15 cellular contexts compared by ENCODE assay signal in the genomic region with DNA sequence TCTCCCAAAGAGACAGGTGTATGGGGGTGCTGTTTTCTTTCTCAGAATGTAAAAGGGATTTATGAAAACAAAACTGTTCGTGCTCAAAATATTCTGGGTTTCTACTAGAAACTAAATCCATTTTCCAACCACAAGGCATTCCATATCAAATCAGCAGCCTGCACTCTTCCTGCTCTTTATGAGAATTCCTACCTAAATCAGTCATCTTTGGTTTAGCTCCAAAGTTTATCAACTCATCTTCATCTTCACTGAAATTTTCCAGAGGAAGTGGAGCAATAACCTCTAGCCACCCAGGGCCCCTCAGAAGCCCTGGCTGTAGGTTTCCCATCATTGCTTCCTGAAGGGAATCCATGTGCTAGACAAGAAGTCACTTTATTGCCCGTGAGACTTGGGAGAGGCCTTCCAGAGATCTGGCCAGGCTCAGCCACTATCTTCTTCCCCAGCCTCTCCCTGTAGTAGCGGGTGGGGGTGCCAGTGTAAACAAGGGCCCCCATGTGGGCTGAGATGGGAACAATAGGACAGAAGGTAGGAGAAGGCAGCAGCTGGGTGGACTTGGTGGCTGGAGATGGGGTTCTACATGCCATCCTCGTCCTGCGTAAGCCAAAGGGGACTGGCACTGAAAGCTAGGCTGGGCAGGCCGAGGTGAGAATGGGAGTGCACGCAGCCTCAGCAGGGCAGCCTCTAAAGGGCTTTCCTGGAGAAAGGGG. TPM values are rescaled to one million over a fixed set of nuclear protein-coding genes. Genes with fewer than 3 reads are reported as not detected.
A peak's percentile ranks its signal among the peaks of the same experiment; 100 is the strongest.
DNase-seq lines count a peak whose midpoint lies in the region; ATAC-seq, FAIRE-seq and TF ChIP-seq lines count a peak whose summit lies in the region.
"Had no signal": no experiment of that assay in that cellular context is flagged by ENCODE, and none has a peak within 500 bp of the region (broad histone marks: within the 10 kb centered on the region; RNA-seq: fewer than 3 reads in every experiment).

No MANE protein-coding gene starts in this region.

- intact Hi-C loops in left lung (cut with DNase I) = loop anchor here in 1 of 2 donors (10.0 kb wide), 1 partner anchor 255 kb away; no protein-coding TSS in a partner anchor
- intact Hi-C loops in upper lobe of right lung (cut with DNase I) = loop anchor here (5.0 kb wide), 2 partner anchors 243 to 258 kb away; no protein-coding TSS in a partner anchor

- H2AFZ ChIP-seq in astrocyte (ENCODE audit: low read depth, low read length) = no peak overlapping the region

- DNase-seq in AG04450 (ENCODE audit: low read depth, low spot score) (peak; percentile 10), GM04504 (ENCODE audit: low read depth) (peak; percentile 76), astrocyte (ENCODE audit: low read depth) (peak; percentile 63), myocyte (ENCODE audit: low read depth) (peak; percentile 49), left lung (no peak), medulla oblongata (ENCODE audit: extremely low spot score) (no peak), NCI-H128 (lab: John Stamatoyannopoulos, UW; ENCODE audit: unreplicated experiment) (no peak), upper lobe of right lung (no peak)
- DNase-seq: activated T-cell treated with anti-CD3 and anti-CD28 coated beads, Interleukin-2, amount 50 U/mL, for 1 hour; MV-4-11; SJCRH30; stimulated activated CD4-positive, alpha-beta T cell treated with anti-CD3 and anti-CD28 coated beads, Interleukin-12 subunit alpha, Interleukin-12 subunit beta, amount 100 ng/mL, for 4 hours; WERI-Rb-1 had no signal

- CTCF ChIA-PET in AG04450 (lab: Charles Lee) = interaction anchor here (1.1 to 9.9 kb wide), 5 partner anchors 11 to 407 kb away, joined by 3 to 174 read pairs (median 4); partner anchors contain the start of gene B9D1

- no peak overlapping the region for H3K27ac Mint-ChIP-seq in astrocyte (ENCODE audit: unreplicated experiment)

- H3K4me3 ChIP-seq in AG04450 (ENCODE audit: low read depth, low read length) (no peak overlapping the region), astrocyte (ENCODE audit: insufficient read depth, low read depth, low read length) (no peak overlapping the region), left lung (no peak overlapping the region), upper lobe of right lung (no peak overlapping the region)
- H3K4me3 ChIP-seq: SJCRH30 had no signal

- H3K79me2 ChIP-seq in astrocyte (ENCODE audit: insufficient read depth, low read length) = no peaks in the 10 kb centered on the region

- no peak overlapping the region for H3K4me3 Mint-ChIP-seq in astrocyte (ENCODE audit: unreplicated experiment)

- H3K4me1 Mint-ChIP-seq in astrocyte (ENCODE audit: low read depth, unreplicated experiment) = peaks cover 4% of the 10 kb centered on the region

- no peak overlapping the region for H3K9ac ChIP-seq in astrocyte (ENCODE audit: low read length)

- H3K27me3 ChIP-seq in AG04450 (ENCODE audit: control insufficient read depth, insufficient read depth, low read length) = no peaks in the 10 kb centered on the region
- no peaks in the 10 kb centered on the region for H3K27me3 ChIP-seq in astrocyte (ENCODE audit: insufficient read depth, low read length)
- H3K27me3 ChIP-seq in left lung = no peaks in the 10 kb centered on the region
- H3K27me3 ChIP-seq in upper lobe of right lung = no peaks in the 10 kb centered on the region
- H3K27me3 ChIP-seq: SJCRH30 had no signal

- no peaks in the 10 kb centered on the region for H3K9me3 Mint-ChIP-seq in astrocyte (ENCODE audit: unreplicated experiment)

- H3K36me3 Mint-ChIP-seq in astrocyte (ENCODE audit: low read depth, unreplicated experiment) = peaks cover 8% of the 10 kb centered on the region

- no peaks in the 10 kb centered on the region for H4K20me1 ChIP-seq in astrocyte (ENCODE audit: insufficient read depth, low read length)

- FAIRE-seq in astrocyte (lab: Jason Lieb, UNC) = peak; percentile 63

- H3K4me2 ChIP-seq in astrocyte (ENCODE audit: low read length) = peak overlapping the region; percentile 2

- ATAC-seq in left lung (no peak), upper lobe of right lung (no peak)

- TF ChIP-seq CTCF in AG04450 (IDR thresholded peaks at IDR 0.05; ENCODE audit: low read depth, low read length) (no peak), astrocyte (IDR thresholded peaks at IDR 0.05; ENCODE audit: insufficient read depth, low read depth, low read length) (no peak), left lung (IDR thresholded peaks at IDR 0.05) (no peak), upper lobe of right lung (IDR thresholded peaks at IDR 0.05) (no peak)

- no peaks in the 10 kb centered on the region for H3K9me3 ChIP-seq in AG04450 (ENCODE audit: control insufficient read depth, insufficient read depth, low read length)
- no peaks in the 10 kb centered on the region for H3K9me3 ChIP-seq in astrocyte (ENCODE audit: insufficient read depth, low read depth, low read length)
- no peaks in the 10 kb centered on the region for H3K9me3 ChIP-seq in left lung
- H3K9me3 ChIP-seq in upper lobe of right lung = no peaks in the 10 kb centered on the region
- H3K9me3 ChIP-seq: SJCRH30 had no signal

- H3K36me3 ChIP-seq in astrocyte (ENCODE audit: insufficient read depth, low read length) = peaks cover 2% of the 10 kb centered on the region
- H3K36me3 ChIP-seq in left lung = peaks cover 0 to 15% of the 10 kb centered on the region in 2 donors
- peaks cover 14% of the 10 kb centered on the region for H3K36me3 ChIP-seq in upper lobe of right lung
- H3K36me3 ChIP-seq: SJCRH30, WERI-Rb-1 had no signal

- H3K4me1 ChIP-seq in astrocyte (ENCODE audit: insufficient read depth, low read length) (no peaks in the 10 kb centered on the region), left lung (no peaks in the 10 kb centered on the region), upper lobe of right lung (no peaks in the 10 kb centered on the region)

- H3K27me3 Mint-ChIP-seq in astrocyte (ENCODE audit: low read depth, unreplicated experiment) = peaks cover 3% of the 10 kb centered on the region

- H3K27ac ChIP-seq in AG04450 (ENCODE audit: low read depth, low read length) (peak overlapping the region; percentile 59), astrocyte (ENCODE audit: low read depth, low read length) (no peak overlapping the region), left lung (no peak overlapping the region), upper lobe of right lung (no peak overlapping the region)
- H3K27ac ChIP-seq: epithelial cell of prostate, HL-60, SJCRH30, WERI-Rb-1 had no signal

- POLR2A ChIA-PET in AG04450 (lab: Yijun Ruan, JAX) = interaction anchor here (0.8 kb wide), 1 partner anchor 29 kb away, joined by 3 read pairs; no protein-coding TSS in a partner anchor

RNA-seq across cellular contexts. Expression of gene ALDH3A1, which starts 22.0 kb away (rescaled TPM):
- polyA plus RNA-seq in AG04450 (2011; rRNA removed) = 0.14 and 1.7 TPM in 2 replicates
- 0.30 TPM in 1 of 2 replicates, not detected in the other for polyA minus RNA-seq in AG04450 (2011; rRNA and poly(A)+ RNA removed)
- total RNA-seq in astrocyte (not detected in 2 replicates), myocyte (2.8 and 3.4 TPM in 2 replicates), left lung (1 to 10 TPM; 1.2 to 4.7 TPM), upper lobe of right lung (10.5 TPM)
- polyA plus RNA-seq in myocyte (2012) = 1.8 TPM
- total RNA-seq: SJCRH30 had no signal

RNA-seq across cellular contexts. Expression of gene SLC47A2, which starts 53.7 kb away (rescaled TPM):
- polyA plus RNA-seq in AG04450 (2011; rRNA removed) = not detected in 2 replicates
- not detected in 2 replicates for polyA minus RNA-seq in AG04450 (2011; rRNA and poly(A)+ RNA removed)
- not detected in 2 replicates for total RNA-seq in astrocyte
- total RNA-seq in myocyte = 3.8 and 5.6 TPM in 2 replicates
- 0.76 TPM for polyA plus RNA-seq in myocyte (2012)
- total RNA-seq in left lung = not detected
- not detected for total RNA-seq in upper lobe of right lung
- total RNA-seq: SJCRH30 had no signal

Comparison
In these comparisons a context has a peak if more than half of its experiments do, and no peak if none do; other contexts are left out.
1. DNase-seq: peak in AG04450 (single experiment), GM04504 (single experiment), astrocyte (single experiment) and myocyte (single experiment); none in left lung (0 of 2), medulla oblongata (single experiment), NCI-H128 (single experiment) and upper lobe of right lung (single experiment).